ENCODE assay signal across 8 cellular contexts in genomic region chr17:32350662-32351418, GRCh38. TPM values are rescaled to one million over a fixed set of nuclear protein-coding genes. Genes with fewer than 3 reads are reported as not detected.
DNase-seq lines count a peak whose midpoint lies in the region; ATAC-seq and TF ChIP-seq lines count a peak whose summit lies in the region.

No MANE protein-coding gene starts in this region.

- intact Hi-C loops in heart right ventricle (cut with DNase I) (loop anchor here in 2 of 10 donors (5.0 to 10.0 kb wide), 2 partner anchors 91 to 94 kb away; partner anchors contain the start of gene PSMD11 (in 2 of the 2)), psoas muscle (cut with DNase I) (no loop called here)

- peak overlapping the region; percentile 94 for H3K4me3 Mint-ChIP-seq in activated naive CD8-positive, alpha-beta T cell treated with anti-CD3 and anti-CD28 coated beads, Interleukin-2, amount 50 U/mL, for 24 hours

- peak; percentile 19 for DNase-seq in stimulated activated CD8-positive, alpha-beta memory T cell treated with anti-CD3 and anti-CD28 coated beads, Interleukin-12 subunit alpha, Interleukin-12 subunit beta, amount 100 ng/mL, for 1 hour (ENCODE audit: low read depth)
- no peak for DNase-seq in stimulated activated CD8-positive, alpha-beta memory T cell treated with anti-CD3 and anti-CD28 coated beads, Interleukin-4, amount 100 ng/mL, for 48 hours
- DNase-seq in NOMO-1 (lab: John Stamatoyannopoulos, UW; ENCODE audit: unreplicated experiment in 2 of 2) (peak; percentile 67 to 69), heart right ventricle (peak in 1 of 2 donors; percentile 49), psoas muscle (no peak), NCI-H1048 (lab: John Stamatoyannopoulos, UW) (no peak)
- no peak for DNase-seq in activated naive CD8-positive, alpha-beta T cell treated with anti-CD3 and anti-CD28 coated beads, Interleukin-2, amount 50 U/mL, for 24 hours

- H3K36me3 Mint-ChIP-seq in activated naive CD8-positive, alpha-beta T cell treated with anti-CD3 and anti-CD28 coated beads, Interleukin-2, amount 50 U/mL, for 24 hours (ENCODE audit: low read depth) = peaks cover 59% of the 10 kb centered on the region

- TF ChIP-seq CTCF in heart right ventricle (IDR thresholded peaks at IDR 0.05) = no peak
- TF ChIP-seq CTCF in psoas muscle (IDR thresholded peaks at IDR 0.05) = no peak

- peaks cover 0 to 44% (median 9%) of the 10 kb centered on the region in 9 donors for H3K36me3 ChIP-seq in heart right ventricle
- H3K36me3 ChIP-seq in psoas muscle (ENCODE audit: insufficient read depth in 1 of 2, low read depth in 1 of 2) = peaks cover 9 to 42% of the 10 kb centered on the region in 2 donors

- H3K9me3 Mint-ChIP-seq in activated naive CD8-positive, alpha-beta T cell treated with anti-CD3 and anti-CD28 coated beads, Interleukin-2, amount 50 U/mL, for 24 hours = no peaks in the 10 kb centered on the region

- H3K4me1 ChIP-seq in heart right ventricle (peaks cover 14 to 58% (median 53%) of the 10 kb centered on the region in 9 donors), psoas muscle (peaks cover 48% of the 10 kb centered on the region)

- peak overlapping the region; percentile 73 to 98 (median 94) for H3K27ac ChIP-seq in heart right ventricle
- peak overlapping the region; percentile 98 for H3K27ac ChIP-seq in psoas muscle

- H3K9me3 ChIP-seq in heart right ventricle (no peaks in the 10 kb centered on the region), psoas muscle (no peaks in the 10 kb centered on the region)

- 0 to 1% methylated on average over 20 of the region's 20 CpGs for WGBS in heart right ventricle, 2 donors
- WGBS in psoas muscle, 3 donors = 0% methylated on average over 20 of the region's 20 CpGs

- peak; percentile 25 for ATAC-seq in HG02973 (IDR thresholded peaks at IDR 0.05; ENCODE audit: unreplicated experiment)
- ATAC-seq in activated naive CD8-positive, alpha-beta T cell treated with anti-CD3 and anti-CD28 coated beads, Interleukin-2, amount 50 U/mL, for 24 hours = peak; percentile 51
- ATAC-seq in heart right ventricle = peak; percentile 21 to 77 (median 52)
- peak; percentile 28 to 68 (median 54) for ATAC-seq in psoas muscle

- H3K4me1 Mint-ChIP-seq in activated naive CD8-positive, alpha-beta T cell treated with anti-CD3 and anti-CD28 coated beads, Interleukin-2, amount 50 U/mL, for 24 hours = peaks cover 55% of the 10 kb centered on the region

- peak overlapping the region; percentile 98 for H3K27ac Mint-ChIP-seq in activated naive CD8-positive, alpha-beta T cell treated with anti-CD3 and anti-CD28 coated beads, Interleukin-2, amount 50 U/mL, for 24 hours

- no peaks in the 10 kb centered on the region for H3K27me3 ChIP-seq in heart right ventricle
- no peaks in the 10 kb centered on the region for H3K27me3 ChIP-seq in psoas muscle (ENCODE audit: insufficient read depth in 3 of 3, low read length in 2 of 3)

- H3K27me3 Mint-ChIP-seq in activated naive CD8-positive, alpha-beta T cell treated with anti-CD3 and anti-CD28 coated beads, Interleukin-2, amount 50 U/mL, for 24 hours = no peaks in the 10 kb centered on the region

- H3K4me3 ChIP-seq in heart right ventricle (peak overlapping the region; percentile 66 to 95 (median 82)), psoas muscle (peak overlapping the region; percentile 90)

RNA-seq across cellular contexts. Expression of gene ZNF207, which starts 0.9 kb away (rescaled TPM):
- total RNA-seq in heart right ventricle (10 to 100 TPM; 68.4 to 86.7 (median 79.3) TPM), psoas muscle (100 to 1,000 TPM in 1 of 4 donors, 10 to 100 TPM in 3; 60.9 to 136 (median 73.4) TPM)
- polyA plus RNA-seq in heart right ventricle (10 to 100 TPM; 39.9 to 49.9 TPM), psoas muscle (100 to 1,000 TPM in 1 of 3 donors, 10 to 100 TPM in 2; 62.2 to 134 (median 75.2) TPM)

RNA-seq across cellular contexts. Expression of gene C17orf75, which starts 8.9 kb away (rescaled TPM):
- total RNA-seq in heart right ventricle (10 to 100 TPM; 17.7 to 25.6 (median 22.0) TPM), psoas muscle (10 to 100 TPM in 3 of 4 donors, 1 to 10 TPM in 1; 8.9 to 16.1 (median 13.6) TPM)
- polyA plus RNA-seq in heart right ventricle (10 to 100 TPM; 10.7 to 14.8 TPM), psoas muscle (10 to 100 TPM in 2 of 3 donors, 1 to 10 TPM in 1; 6.1 to 17.8 (median 15.2) TPM)

Comparison
In these comparisons a context has a peak if more than half of its experiments do, and no peak if none do; other contexts are left out.
1. DNase-seq: peak in stimulated activated CD8-positive, alpha-beta memory T cell treated with anti-CD3 and anti-CD28 coated beads, Interleukin-12 subunit alpha, Interleukin-12 subunit beta, amount 100 ng/mL, for 1 hour (single experiment) and NOMO-1 (2 of 2); none in stimulated activated CD8-positive, alpha-beta memory T cell treated with anti-CD3 and anti-CD28 coated beads, Interleukin-4, amount 100 ng/mL, for 48 hours (single experiment), activated naive CD8-positive, alpha-beta T cell treated with anti-CD3 and anti-CD28 coated beads, Interleukin-2, amount 50 U/mL, for 24 hours (single experiment), psoas muscle (0 of 2) and NCI-H1048 (single experiment).
2. Peak in every context shown above with its lines, with median percentiles within 50 percentile points of each other: ATAC-seq.